ENCODE assay signal across 8 cellular contexts in the genomic region with DNA sequence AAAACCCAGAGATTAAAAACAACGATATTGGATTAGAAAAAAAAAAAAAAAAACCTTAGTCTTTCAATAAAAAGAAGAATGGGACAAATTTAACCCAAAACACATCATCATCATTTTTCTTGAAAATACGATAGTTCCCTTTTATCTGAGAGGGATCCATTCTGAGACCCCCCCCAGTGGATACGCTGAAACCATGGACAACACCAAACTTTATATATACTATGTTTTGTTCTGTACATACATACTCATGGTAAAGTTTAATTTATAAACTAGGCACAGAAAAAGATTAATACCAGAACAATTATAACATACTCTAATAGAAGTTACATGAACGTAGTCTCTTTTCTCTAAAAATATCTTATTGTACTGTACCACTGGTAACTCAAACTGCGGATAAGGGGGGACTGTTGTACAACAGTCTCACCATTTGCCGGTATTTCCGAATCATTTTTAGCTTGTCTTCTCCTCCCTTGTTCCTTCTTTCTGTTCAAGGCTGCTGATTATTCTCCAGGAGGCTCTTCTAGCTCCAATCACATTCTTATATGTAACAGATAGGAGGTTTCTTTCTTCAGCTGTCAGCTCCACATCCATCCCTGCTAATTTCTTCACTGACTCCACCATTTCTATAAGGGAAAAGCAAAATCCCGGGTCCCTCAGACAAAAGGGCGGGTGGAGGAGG. TPM values are rescaled to one million over a fixed set of nuclear protein-coding genes. Genes with fewer than 3 reads are reported as not detected.
DNase-seq lines count a peak whose midpoint lies in the region; ATAC-seq and TF ChIP-seq lines count a peak whose summit lies in the region.

No MANE protein-coding gene starts in this region.

- H3K4me1 ChIP-seq in HUES64 (ENCODE audit: insufficient read depth, low read length): no peaks in the 10 kb centered on the region

- H3K27ac ChIP-seq in 22Rv1 (peak overlapping the region; percentile 78), HUES64 (ENCODE audit: low read depth, low read length) (no peak overlapping the region)

- peak overlapping the region; percentile 73 for H3K4me3 ChIP-seq in HUES64 (ENCODE audit: low read length)

- H3K9me3 Mint-ChIP-seq in dendritic cell treated with granulocyte-macrophage colony-stimulating factor and Interleukin-4, amounts not matched to agents 40 ng/mL and 50 ng/mL, for 4 days: peaks cover 9% of the 10 kb centered on the region
- H3K9me3 Mint-ChIP-seq in naive B cell: peaks cover 0 to 3% (median 0%) of the 10 kb centered on the region in 7 donors

- ATAC-seq in naive B cell (ENCODE audit: low read depth in 2 of 2): no peak
- ATAC-seq in omental fat pad (ENCODE audit: low FRiP score): no peak
- ATAC-seq in GM21367 (IDR thresholded peaks at IDR 0.05; ENCODE audit: unreplicated experiment): no peak
- ATAC-seq in GM21717 (IDR thresholded peaks at IDR 0.05; ENCODE audit: unreplicated experiment): no peak

- H3K27me3 ChIP-seq in HUES64 (ENCODE audit: insufficient read depth, low read length): peaks cover 36% of the 10 kb centered on the region

- H3K4me3 Mint-ChIP-seq in dendritic cell treated with granulocyte-macrophage colony-stimulating factor and Interleukin-4, amounts not matched to agents 40 ng/mL and 50 ng/mL, for 4 days: peak overlapping the region; percentile 81
- peak overlapping the region; percentile 93 to 97 (median 94) for H3K4me3 Mint-ChIP-seq in naive B cell

- peaks cover 27% of the 10 kb centered on the region for H3K4me1 Mint-ChIP-seq in dendritic cell treated with granulocyte-macrophage colony-stimulating factor and Interleukin-4, amounts not matched to agents 40 ng/mL and 50 ng/mL, for 4 days (ENCODE audit: low read depth)
- peaks cover 24 to 36% (median 29%) of the 10 kb centered on the region in 3 donors for H3K4me1 Mint-ChIP-seq in naive B cell

- no peaks in the 10 kb centered on the region for H3K36me3 ChIP-seq in HUES64 (ENCODE audit: insufficient read depth, low read length)

- TF ChIP-seq CTCF in 22Rv1 (IDR thresholded peaks at IDR 0.05): no peak
- TF ChIP-seq CTCF in omental fat pad (IDR thresholded peaks at IDR 0.05): no peak

- H3K9ac ChIP-seq in HUES64 (ENCODE audit: low read depth, low read length): peak overlapping the region; percentile 29

- intact Hi-C loops in dendritic cell treated with granulocyte-macrophage colony-stimulating factor and Interleukin-4, amounts not matched to agents 40 ng/mL and 50 ng/mL, for 4 days (cut with micrococcal nuclease): no loop called here

- DNase-seq in naive B cell (no peak), omental fat pad (ENCODE audit: low spot score) (no peak), DMS 273 treated with DMSO at 0.1 percent for 48 hours (lab: John Stamatoyannopoulos, UW) (no peak)

- H3K9me3 ChIP-seq in HUES64 (ENCODE audit: insufficient read depth, low read depth, low read length): no peaks in the 10 kb centered on the region

- H3K27ac Mint-ChIP-seq in dendritic cell treated with granulocyte-macrophage colony-stimulating factor and Interleukin-4, amounts not matched to agents 40 ng/mL and 50 ng/mL, for 4 days: peak overlapping the region; percentile 89
- H3K27ac Mint-ChIP-seq in naive B cell: peak overlapping the region; percentile 16 to 90 (median 88)

- WGBS in HUES64: 69% methylated on average over 7 of the region's 9 CpGs

- H3K36me3 Mint-ChIP-seq in dendritic cell treated with granulocyte-macrophage colony-stimulating factor and Interleukin-4, amounts not matched to agents 40 ng/mL and 50 ng/mL, for 4 days (ENCODE audit: low read depth): peaks cover 50% of the 10 kb centered on the region
- peaks cover 0 to 16% of the 10 kb centered on the region in 2 donors for H3K36me3 Mint-ChIP-seq in naive B cell

- H3K27me3 Mint-ChIP-seq in dendritic cell treated with granulocyte-macrophage colony-stimulating factor and Interleukin-4, amounts not matched to agents 40 ng/mL and 50 ng/mL, for 4 days: peaks cover 9% of the 10 kb centered on the region
- H3K27me3 Mint-ChIP-seq in naive B cell: no peaks in the 10 kb centered on the region

RNA-seq across cellular contexts. Expression of a gene that starts 37.0 kb away (rescaled TPM):
- polyA plus RNA-seq in HUES64 (2013, experiment 1 of 2): 6.5 TPM
- 8.2 TPM for polyA plus RNA-seq in HUES64 (2013, experiment 2 of 2)
- polyA plus RNA-seq in naive B cell (ENCODE audit: low read depth in 6 of 6): 10 to 100 TPM; 34.0 to 50.2 (median 43.1) TPM
- 10 to 100 TPM; 24.7 to 57.5 (median 40.5) TPM for total RNA-seq in omental fat pad
